1 cellular context compared by ENCODE assay signal in the genomic region with DNA sequence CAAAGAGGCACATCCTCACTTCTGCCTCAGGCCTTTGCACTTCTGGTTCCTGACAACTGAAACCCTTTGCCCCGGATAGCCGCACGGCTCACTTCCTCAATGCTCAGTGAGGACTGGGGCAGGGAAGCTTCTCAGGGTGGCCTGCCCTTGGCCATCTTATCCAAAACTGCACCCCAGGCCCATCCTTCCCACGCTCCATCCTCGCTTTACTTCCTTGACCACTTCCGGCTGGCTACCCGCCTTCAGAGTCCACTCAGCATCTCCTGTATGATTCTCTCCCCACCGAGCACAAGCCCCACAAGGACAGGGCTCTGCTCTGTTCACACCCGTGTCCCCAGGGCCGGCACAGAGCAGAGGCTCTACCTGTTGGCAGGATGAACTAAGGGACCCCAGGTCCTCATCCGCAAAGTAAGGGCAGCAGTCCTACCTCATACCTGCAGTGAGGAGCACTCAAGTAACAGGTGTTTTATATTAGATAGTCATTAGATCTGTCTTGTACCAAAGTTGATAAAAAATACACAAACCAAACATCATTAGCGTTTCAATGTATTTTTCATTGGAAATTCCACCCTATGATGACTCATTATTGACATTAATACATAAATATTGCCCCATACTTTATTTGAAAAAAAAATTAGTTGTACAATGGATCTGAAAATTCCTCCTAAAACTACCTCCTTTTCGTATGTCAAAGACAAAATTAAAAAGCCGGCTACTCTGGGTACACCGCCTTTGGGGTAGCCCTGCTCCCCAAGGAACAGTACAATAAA.
TF ChIP-seq lines count a peak whose summit lies in the region.

No MANE protein-coding gene starts in this region.

TF ChIP-seq in H1, 55 proteins besides CTCF, POLR2A, EP300 and RAD21:
- no peak for TF ChIP-seq JUND (IDR thresholded peaks at IDR 0.05; ENCODE audit: low read length)
- no peak for TF ChIP-seq CBX5 (IDR thresholded peaks at IDR 0.05; ENCODE audit: low read depth, low read length)
- no peak for TF ChIP-seq MAFK (IDR thresholded peaks at IDR 0.05; ENCODE audit: low read depth, low read length)
- no peak for TF ChIP-seq ZNF274 (IDR thresholded peaks at IDR 0.05; ENCODE audit: borderline replicate concordance, extremely low read depth, low read length)
- TF ChIP-seq JUN (IDR thresholded peaks at IDR 0.05; ENCODE audit: low read depth, low read length): no peak
- TF ChIP-seq NRF1 (IDR thresholded peaks at IDR 0.05; ENCODE audit: low read depth, low read length): no peak
TF ChIP-seq in H1: peak in this region for 0.
